ENCODE assay signal across 16 cellular contexts in genomic region chr16:69190598-69190997, GRCh38. TPM values are rescaled to one million over a fixed set of nuclear protein-coding genes. Genes with fewer than 3 reads are reported as not detected.
DNase-seq lines count a peak whose midpoint lies in the region; ATAC-seq and TF ChIP-seq lines count a peak whose summit lies in the region.
"Had no signal": no experiment of that assay in that cellular context is flagged by ENCODE, and none has a peak within 500 bp of the region (broad histone marks: within the 10 kb centered on the region; RNA-seq: fewer than 3 reads in every experiment).

No MANE protein-coding gene starts in this region.

- ATAC-seq in GM23338, result no peak
- no peak for ATAC-seq in mucosa of descending colon
- ATAC-seq in GM19023 (IDR thresholded peaks at IDR 0.05; ENCODE audit: unreplicated experiment), result no peak
- ATAC-seq: activated naive CD4-positive, alpha-beta T cell treated with anti-CD3 and anti-CD28 coated beads, Interleukin-2, amount 50 U/mL, for 72 hours; esophagus mucosa had no signal

- no peak overlapping the region; the same call in 1 of the 2 replicates for H3K27ac Mint-ChIP-seq in GM23338
- H3K27ac Mint-ChIP-seq: activated naive CD4-positive, alpha-beta T cell treated with anti-CD3 and anti-CD28 coated beads, Interleukin-2, amount 50 U/mL, for 72 hours had no signal

- peaks cover 5% of the 10 kb centered on the region for H3K36me3 Mint-ChIP-seq in GM23338 (ENCODE audit: low read depth)

- H3K4me1 Mint-ChIP-seq in GM23338, result peaks cover 26% of the 10 kb centered on the region

- TF ChIP-seq CTCF in GM23338 (conservative IDR thresholded peaks at IDR 0.05; ENCODE audit: low read depth in 2 of 2) (no peak), fibroblast of villous mesenchyme (IDR thresholded peaks at IDR 0.05; ENCODE audit: insufficient read depth, low read depth, low read length) (no peak), mucosa of descending colon (IDR thresholded peaks at IDR 0.05) (no peak)

- H3K4me3 Mint-ChIP-seq in GM23338, result no peak overlapping the region

- peaks cover 35 to 48% (median 45%) of the 10 kb centered on the region in 10 experiments for H3K4me1 ChIP-seq in BLaER1 treated with 17β-estradiol and CSF1 and Interleukin-3, amounts not matched to agents 10 nM and 100 nM
- H3K4me1 ChIP-seq in GM23338 (ENCODE audit: insufficient read depth) (peaks cover 24% of the 10 kb centered on the region), mucosa of descending colon (ENCODE audit: low read depth) (peaks cover 19% of the 10 kb centered on the region)

- H3K27me3 Mint-ChIP-seq in GM23338 (ENCODE audit: insufficient read depth, low read depth, poor library complexity), result peaks cover 3% of the 10 kb centered on the region

- no peak overlapping the region for H3K4me3 ChIP-seq in BLaER1 treated with 17β-estradiol and CSF1 and Interleukin-3, amounts not matched to agents 10 nM and 100 nM
- H3K4me3 ChIP-seq in GM23338 (peak overlapping the region; percentile 10; the same call in 1 of the 2 replicates), fibroblast of villous mesenchyme (ENCODE audit: low read depth, low read length) (peak overlapping the region; percentile 4), mucosa of descending colon (no peak overlapping the region)

- peak overlapping the region; percentile 50 to 98 (median 92); a peak in 21 of 22 replicates for H3K4me2 ChIP-seq in BLaER1 treated with 17β-estradiol and CSF1 and Interleukin-3, amounts not matched to agents 10 nM and 100 nM
- H3K4me2 ChIP-seq in GM23338, result peak overlapping the region; percentile 80; the same call in 1 of the 2 replicates

- H3K9ac ChIP-seq in BLaER1 treated with 17β-estradiol and CSF1 and Interleukin-3, amounts not matched to agents 10 nM and 100 nM, result no peak overlapping the region

- intact Hi-C loops in mucosa of descending colon (cut with DNase I, micrococcal nuclease), result no loop called here

- H3K36me3 ChIP-seq in BLaER1 treated with 17β-estradiol and CSF1 and Interleukin-3, amounts not matched to agents 10 nM and 100 nM, result peaks cover 0 to 5% (median 0%) of the 10 kb centered on the region in 11 experiments; a peak in 1 of 22 replicates
- H3K36me3 ChIP-seq in GM23338 (ENCODE audit: insufficient read depth) (no peaks in the 10 kb centered on the region), mucosa of descending colon (ENCODE audit: low read depth) (no peaks in the 10 kb centered on the region)
- H3K36me3 ChIP-seq: BE2C had no signal

- H3K9me2 ChIP-seq in GM23338 (ENCODE audit: insufficient read depth), result no peaks in the 10 kb centered on the region

- H2AFZ ChIP-seq in GM23338, result no peak overlapping the region

- no peaks in the 10 kb centered on the region for H3K27me3 ChIP-seq in BLaER1 treated with 17β-estradiol and CSF1 and Interleukin-3, amounts not matched to agents 10 nM and 100 nM
- no peaks in the 10 kb centered on the region for H3K27me3 ChIP-seq in GM23338 (ENCODE audit: insufficient read depth)
- H3K27me3 ChIP-seq: BE2C had no signal

- H3K79me2 ChIP-seq in GM23338 (replicated peaks; ENCODE audit: insufficient read depth), result peaks cover 71% of the 10 kb centered on the region

- DNase-seq in GM23338 (ENCODE audit: low spot score) (no peak), RPMI7951 (ENCODE audit: low read depth) (peak; percentile 33), fibroblast of villous mesenchyme (ENCODE audit: low read depth) (no peak), mucosa of descending colon (no peak), LoVo (ENCODE audit: low spot score) (no peak), midbrain (lab: John Stamatoyannopoulos, UW) (no peak)
- DNase-seq: activated CD4-positive, alpha-beta T cell treated with anti-CD3 and anti-CD28 coated beads, Interleukin-2, amount 50 U/mL, for 1 hour; BE2C; NCI-H1105 treated with DMSO at 0.1 percent for 48 hours; NCI-H524; stimulated activated CD4-positive, alpha-beta T cell treated with anti-CD3 and anti-CD28 coated beads, Interleukin-4, amount 100 ng/mL, for 1 hour; stimulated activated naive CD4-positive, alpha-beta T cell treated with Interleukin-2 at 50 U/mL for 16 hours had no signal

- no peaks in the 10 kb centered on the region for H3K9me3 ChIP-seq in BLaER1 treated with 17β-estradiol and CSF1 and Interleukin-3, amounts not matched to agents 10 nM and 100 nM (replicated peaks in 1 of 11)
- H3K9me3 ChIP-seq in mucosa of descending colon, result no peaks in the 10 kb centered on the region
- H3K9me3 ChIP-seq: BE2C had no signal

- peaks cover 15 to 66% (median 46%) of the 10 kb centered on the region in 11 experiments; a peak in 20 of 22 replicates for H4K20me1 ChIP-seq in BLaER1 treated with 17β-estradiol and CSF1 and Interleukin-3, amounts not matched to agents 10 nM and 100 nM
- peaks cover 5% of the 10 kb centered on the region for H4K20me1 ChIP-seq in GM23338 (replicated peaks; ENCODE audit: insufficient read depth)

- H3K27ac ChIP-seq in BLaER1 treated with 17β-estradiol and CSF1 and Interleukin-3, amounts not matched to agents 10 nM and 100 nM, result peak overlapping the region in 1 of 11 experiments; percentile 17; a peak in 2 of 22 replicates
- peak overlapping the region; percentile 42; the same call in 1 of the 2 replicates for H3K27ac ChIP-seq in GM23338 (ENCODE audit: low read depth)

- no peaks in the 10 kb centered on the region for H3K9me3 Mint-ChIP-seq in GM23338
- H3K9me3 Mint-ChIP-seq: activated naive CD4-positive, alpha-beta T cell treated with anti-CD3 and anti-CD28 coated beads, Interleukin-2, amount 50 U/mL, for 72 hours had no signal

- no peaks in the 10 kb centered on the region for H3F3A ChIP-seq in GM23338 (replicated peaks; ENCODE audit: low read depth)

TF ChIP-seq in GM23338, 12 proteins besides CTCF, POLR2A, EP300 and RAD21:
- no peak for TF ChIP-seq ZNF114 (CRISPR knock-in tag; IDR thresholded peaks at IDR 0.05)
- TF ChIP-seq JUNB (IDR thresholded peaks at IDR 0.05; ENCODE audit: unreplicated experiment), result no peak
- no peak for TF ChIP-seq ZNF331 (CRISPR knock-in tag; IDR thresholded peaks at IDR 0.05; ENCODE audit: low read depth)
- TF ChIP-seq ETS1 (IDR thresholded peaks at IDR 0.05), result no peak
- TF ChIP-seq POLR2AphosphoS5 (IDR thresholded peaks at IDR 0.05; ENCODE audit: low read depth), result no peak
- TF ChIP-seq EZH2 (IDR thresholded peaks at IDR 0.05; ENCODE audit: low read depth, unreplicated experiment), result no peak
TF ChIP-seq in GM23338: peak in this region for 0.

RNA-seq across cellular contexts. Expression of gene SNTB2, which starts 3.6 kb away (rescaled TPM):
- 18.8 and 42.7 TPM in 2 replicates for total RNA-seq in GM23338 (2014; rRNA removed; shearing (Covaris generic))
- polyA plus RNA-seq in GM23338 (2016; fragmentation: Nextera tagmentation; extraction: Ambion mirVana), result 4.8 and 6.2 TPM in 2 replicates
- 25.8 and 26.2 TPM in 2 replicates for total RNA-seq in RPMI7951 (2014; rRNA removed; shearing (Covaris generic))
- total RNA-seq in fibroblast of villous mesenchyme (40.9 and 73.4 TPM in 2 replicates), mucosa of descending colon (10 to 100 TPM; 28.7 to 50.9 (median 34.0) TPM)

RNA-seq across cellular contexts. Expression of gene UTP4, which starts 58.1 kb away (rescaled TPM):
- total RNA-seq in GM23338 (2014; rRNA removed; shearing (Covaris generic)), result 66.6 and 76.7 TPM in 2 replicates
- 63.2 TPM in 2 replicates for polyA plus RNA-seq in GM23338 (2016; fragmentation: Nextera tagmentation; extraction: Ambion mirVana)
- total RNA-seq in RPMI7951 (2014; rRNA removed; shearing (Covaris generic)), result 13.1 and 22.5 TPM in 2 replicates
- total RNA-seq in fibroblast of villous mesenchyme (15.1 and 22.5 TPM in 2 replicates), mucosa of descending colon (10 to 100 TPM; 18.6 to 33.2 (median 24.6) TPM)

RNA-seq across cellular contexts. Expression of gene CHTF8, which starts 58.2 kb away (rescaled TPM):
- 147 and 155 TPM in 2 replicates for total RNA-seq in GM23338 (2014; rRNA removed; shearing (Covaris generic))
- polyA plus RNA-seq in GM23338 (2016; fragmentation: Nextera tagmentation; extraction: Ambion mirVana), result 24.4 and 25.5 TPM in 2 replicates
- 58.3 and 65.0 TPM in 2 replicates for total RNA-seq in RPMI7951 (2014; rRNA removed; shearing (Covaris generic))
- 40.6 and 65.2 TPM in 2 replicates for total RNA-seq in fibroblast of villous mesenchyme
- total RNA-seq in mucosa of descending colon, result 100 to 1,000 TPM in 1 of 3 donors, 10 to 100 TPM in 2; 88.5 to 107 (median 94.5) TPM

Comparison
In these comparisons a context has a peak if more than half of its experiments do, and no peak if none do; other contexts are left out.
1. H3K4me3 ChIP-seq: peak in GM23338 (single experiment) and fibroblast of villous mesenchyme (single experiment); none in BLaER1 treated with 17β-estradiol and CSF1 and Interleukin-3, amounts not matched to agents 10 nM and 100 nM (0 of 10) and mucosa of descending colon (single experiment).